Comparison of ENCODE assay signal across 12 cellular contexts in the genomic region with DNA sequence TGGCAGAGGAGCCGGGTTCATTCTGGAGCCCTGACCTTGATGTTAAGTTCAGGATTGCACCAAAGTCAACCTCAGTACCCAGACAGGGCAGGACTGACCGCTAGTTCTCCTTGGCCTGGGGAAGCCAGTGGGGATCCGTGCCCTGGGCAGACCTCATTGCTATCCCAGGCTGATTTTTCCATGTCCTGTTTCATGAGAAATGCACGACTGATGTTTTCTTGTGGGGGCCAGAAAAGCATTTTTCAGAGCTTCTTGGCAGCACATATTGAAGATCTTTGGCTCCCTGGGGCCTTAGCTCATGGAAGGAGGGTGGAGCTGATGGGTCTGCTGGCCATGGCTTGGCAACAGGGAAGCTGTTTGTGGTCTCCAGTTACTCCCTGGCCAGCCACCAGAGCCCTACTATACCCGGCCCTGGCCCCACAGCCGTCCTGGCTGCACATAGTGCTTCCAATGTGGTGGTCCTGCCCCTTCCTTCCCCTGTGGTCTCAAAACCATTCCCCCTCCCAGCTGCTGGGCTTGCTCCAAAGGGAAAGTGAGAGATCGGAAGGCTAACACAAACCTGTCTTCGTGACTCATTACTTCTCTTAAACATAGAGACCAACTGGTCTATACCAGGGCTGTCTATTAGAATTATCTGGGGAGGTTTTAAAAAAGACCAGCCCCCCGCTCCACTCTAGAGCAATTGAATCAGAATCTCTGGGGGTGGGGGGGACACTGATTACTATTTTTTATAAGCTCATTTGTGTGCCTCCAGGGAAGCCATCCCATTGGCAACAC. TPM values are rescaled to one million over a fixed set of nuclear protein-coding genes. Genes with fewer than 3 reads are reported as not detected.
A peak's percentile ranks its signal among the peaks of the same experiment; 100 is the strongest.
DNase-seq lines count a peak whose midpoint lies in the region; ATAC-seq and TF ChIP-seq lines count a peak whose summit lies in the region.
"Had no signal": no experiment of that assay in that cellular context is flagged by ENCODE, and none has a peak within 500 bp of the region (broad histone marks: within the 10 kb centered on the region; RNA-seq: fewer than 3 reads in every experiment).

No MANE protein-coding gene starts in this region.

- H3K4me1 ChIP-seq in osteoblast (ENCODE audit: insufficient read depth, low read length) (peaks cover 31% of the 10 kb centered on the region), aorta (ENCODE audit: control insufficient read depth in 1 of 2, insufficient read depth in 2 of 2, low read length in 2 of 2) (peaks cover 0 to under 1% of the 10 kb centered on the region in 2 donors)

- ATAC-seq in Right ventricle myocardium inferior (peak; percentile 86), aorta (ENCODE audit: low FRiP score) (peak; percentile 82), GM18511 (IDR thresholded peaks at IDR 0.05; ENCODE audit: unreplicated experiment) (no peak)

- no peaks in the 10 kb centered on the region for H3K9me3 ChIP-seq in osteoblast (ENCODE audit: low read depth, low read length)
- no peaks in the 10 kb centered on the region for H3K9me3 ChIP-seq in aorta (ENCODE audit: control insufficient read depth, low read length)

- TF ChIP-seq CTCF in fibroblast of pulmonary artery (IDR thresholded peaks at IDR 0.05; ENCODE audit: low read length, missing control alignments), result no peak
- TF ChIP-seq CTCF in osteoblast (IDR thresholded peaks at IDR 0.05; ENCODE audit: extremely low read depth, low read depth, low read length), result no peak

- no peaks in the 10 kb centered on the region for H4K20me1 ChIP-seq in osteoblast (ENCODE audit: insufficient read depth, low read length)

- WGBS in aorta, 2 donors, result 6 to 12% methylated on average over 9 of the region's 9 CpGs

- H2AFZ ChIP-seq in osteoblast (ENCODE audit: low read length), result peak overlapping the region; percentile 89

- H3K27me3 ChIP-seq in osteoblast (ENCODE audit: insufficient read depth, low read length), result no peaks in the 10 kb centered on the region
- H3K27me3 ChIP-seq in aorta (ENCODE audit: control insufficient read depth in 1 of 2, insufficient read depth in 2 of 2, low read length in 1 of 2), result no peaks in the 10 kb centered on the region

- H3K36me3 ChIP-seq in osteoblast (ENCODE audit: insufficient read depth, low read length), result no peaks in the 10 kb centered on the region
- H3K36me3 ChIP-seq in aorta (ENCODE audit: control insufficient read depth in 1 of 2, insufficient read depth in 2 of 2, low read length in 1 of 2), result no peaks in the 10 kb centered on the region

- intact Hi-C loops in Right ventricle myocardium inferior (cut with DNase I), result loop anchor here (5.0 to 10.0 kb wide), 4 partner anchors 58 to 220 kb away; a partner anchor contains a TSS
- intact Hi-C loops in cardiac septum (cut with DNase I), result loop anchor here (5.0 to 10.0 kb wide), 3 partner anchors 58 to 220 kb away; a partner anchor contains a TSS
- intact Hi-C loops in aorta (cut with DNase I), result loop anchor here (5.0 kb wide), 2 partner anchors 58 to 147 kb away; a partner anchor contains a TSS

- peak overlapping the region; percentile 88 for H3K27ac ChIP-seq in osteoblast (ENCODE audit: low read depth, low read length)
- peak overlapping the region in 1 of 2 donors; percentile 20 for H3K27ac ChIP-seq in aorta (ENCODE audit: low read depth in 1 of 2, low read length in 2 of 2)

- peak overlapping the region; percentile 98 for H3K4me2 ChIP-seq in osteoblast (ENCODE audit: insufficient read depth, low read length)

- no peaks in the 10 kb centered on the region for H3K79me2 ChIP-seq in osteoblast (ENCODE audit: insufficient read depth, low read length)

- peak; percentile 73 for DNase-seq in Right ventricle myocardium inferior (ENCODE audit: missing footprints)
- DNase-seq in cardiac septum (ENCODE audit: low spot score), result no peak
- peak; percentile 79 for DNase-seq in fibroblast of pulmonary artery (ENCODE audit: low read depth)
- DNase-seq in osteoblast (ENCODE audit: insufficient read length, low spot score, missing footprints), result peak; percentile 96
- peak; percentile 80 to 83 for DNase-seq in aorta
- no peak for DNase-seq in NCI-H2196 treated with DMSO at 0.1 percent for 48 hours (lab: John Stamatoyannopoulos, UW; ENCODE audit: unreplicated experiment)
- DNase-seq in SKM-1 (lab: John Stamatoyannopoulos, UW; ENCODE audit: unreplicated experiment), result no peak
- DNase-seq: ACHN, activated gamma-delta T cell, NCI-H187 treated with DMSO at 0.1 percent for 48 hours, RPMI8226 had no signal

- peak overlapping the region; percentile 25 for H3K4me3 ChIP-seq in fibroblast of pulmonary artery (replicated peaks; ENCODE audit: low read depth, low read length)
- H3K4me3 ChIP-seq in osteoblast (ENCODE audit: insufficient read depth, low read length), result peak overlapping the region; percentile 69
- H3K4me3 ChIP-seq in aorta (ENCODE audit: low read length in 2 of 2), result no peak overlapping the region

RNA-seq across cellular contexts. Expression of a gene that starts 11.3 kb away (rescaled TPM):
- total RNA-seq in Right ventricle myocardium inferior (0.62 TPM), cardiac septum (2.4 TPM), osteoblast (2.1 and 2.2 TPM in 2 replicates), aorta (1 to 10 TPM; 3.0 to 9.2 TPM)
- 1 to 10 TPM; 2.9 to 5.5 TPM for polyA plus RNA-seq in aorta

RNA-seq across cellular contexts. Expression of a gene that starts 59.0 kb away (rescaled TPM):
- total RNA-seq in Right ventricle myocardium inferior (9.3 TPM), cardiac septum (6.2 TPM), osteoblast (7.6 and 8.3 TPM in 2 replicates), aorta (10 to 100 TPM in 1 of 2 donors, 1 to 10 TPM in 1; 9.1 to 10.1 TPM)
- polyA plus RNA-seq in aorta, result 10 to 100 TPM; 11.3 to 12.5 TPM

Comparison
In these comparisons a context has a peak if more than half of its experiments do, and no peak if none do; other contexts are left out.
1. DNase-seq: peak in Right ventricle myocardium inferior (single experiment), fibroblast of pulmonary artery (single experiment), osteoblast (single experiment) and aorta (2 of 2); none in cardiac septum (single experiment), NCI-H2196 treated with DMSO at 0.1 percent for 48 hours (single experiment) and SKM-1 (single experiment).
2. H3K4me3 ChIP-seq: peak in fibroblast of pulmonary artery (single experiment) and osteoblast (single experiment); none in aorta (0 of 2).